ENCODE assay signal across 30 cellular contexts in genomic region chrX:74525116-74525515, GRCh38.
"Had no signal": no experiment of that assay in that cellular context is flagged by ENCODE, and none has a peak within 500 bp of the region (broad histone marks: within the 10 kb centered on the region; RNA-seq: fewer than 3 reads in every experiment).

No MANE protein-coding gene starts in this region.

- H3K27me3 ChIP-seq: ascending aorta, cardiac muscle cell, colonic mucosa, gastroesophageal sphincter, neural progenitor cell, testis, transverse colon had no signal

- ATAC-seq: activated CD4-positive, alpha-beta T cell treated with anti-CD3 and anti-CD28 coated beads for 36 hours; activated T-cell treated with anti-CD3 and anti-CD28 coated beads, Interleukin-2, amount 50 U/mL, for 72 hours; gastroesophageal sphincter; left colon; lower lobe of right lung; naive thymus-derived CD8-positive, alpha-beta T cell; sciatic nerve; stimulated activated naive CD8-positive, alpha-beta T cell treated with anti-CD3 and anti-CD28 coated beads, Interleukin-15, Interleukin-2, amounts not matched to agents 100 U/mL and 50 U/mL, for 24 hours had no signal

- DNase-seq: activated CD4-positive, alpha-beta T cell treated with anti-CD3 and anti-CD28 coated beads for 36 hours; activated CD4-positive, CD25-positive, alpha-beta regulatory T cell; activated naive CD4-positive, alpha-beta T cell; activated T-cell treated with anti-CD3 and anti-CD28 coated beads for 4 hours; activated T-cell treated with anti-CD3 and anti-CD28 coated beads, Interleukin-2, amount 50 U/mL, for 72 hours; cerebellar nuclear complex; colonic mucosa; dorsolateral prefrontal cortex; effector memory CD4-positive, alpha-beta T cell; hippocampal formation; immature natural killer cell; kidney; left colon; lower lobe of right lung; mesenchymal stem cell; naive thymus-derived CD8-positive, alpha-beta T cell; occipital lobe; posterior cingulate gyrus; stimulated activated CD4-positive, alpha-beta T cell treated with anti-CD3 and anti-CD28 coated beads, Interleukin-12 subunit alpha, Interleukin-12 subunit beta, amount 100 ng/mL, for 4 hours; stimulated activated CD4-positive, alpha-beta T cell treated with anti-CD3 and anti-CD28 coated beads, Interleukin-4, amount 100 ng/mL, for 1 hour; stimulated activated naive CD8-positive, alpha-beta T cell treated with anti-CD3 and anti-CD28 coated beads, Interleukin-15, Interleukin-2, amounts not matched to agents 100 U/mL and 50 U/mL, for 24 hours; testis; transverse colon had no signal

- H3K9ac ChIP-seq: neural progenitor cell had no signal

- FAIRE-seq: kidney had no signal

- H3K36me3 ChIP-seq: adrenal gland, ascending aorta, cardiac muscle cell, colonic mucosa, gastroesophageal sphincter, lower lobe of right lung, neural progenitor cell, transverse colon had no signal

- H3K27ac ChIP-seq: adrenal gland, ascending aorta, cardiac muscle cell, colonic mucosa, dorsolateral prefrontal cortex, gastroesophageal sphincter, lower lobe of right lung, neural progenitor cell, skin epidermis, testis, transverse colon had no signal

- H3K4me3 ChIP-seq: adrenal gland, ascending aorta, cardiac muscle cell, colonic mucosa, dorsolateral prefrontal cortex, gastroesophageal sphincter, lower lobe of right lung, neural progenitor cell, skin epidermis, testis, transverse colon had no signal

- H3K9me3 ChIP-seq: adrenal gland, ascending aorta, colonic mucosa, gastroesophageal sphincter, lower lobe of right lung, testis, transverse colon had no signal

- H3K4me1 ChIP-seq: ascending aorta, colonic mucosa, gastroesophageal sphincter, lower lobe of right lung, neural progenitor cell, testis, transverse colon had no signal
